9 cellular contexts compared by ENCODE assay signal in the genomic region with DNA sequence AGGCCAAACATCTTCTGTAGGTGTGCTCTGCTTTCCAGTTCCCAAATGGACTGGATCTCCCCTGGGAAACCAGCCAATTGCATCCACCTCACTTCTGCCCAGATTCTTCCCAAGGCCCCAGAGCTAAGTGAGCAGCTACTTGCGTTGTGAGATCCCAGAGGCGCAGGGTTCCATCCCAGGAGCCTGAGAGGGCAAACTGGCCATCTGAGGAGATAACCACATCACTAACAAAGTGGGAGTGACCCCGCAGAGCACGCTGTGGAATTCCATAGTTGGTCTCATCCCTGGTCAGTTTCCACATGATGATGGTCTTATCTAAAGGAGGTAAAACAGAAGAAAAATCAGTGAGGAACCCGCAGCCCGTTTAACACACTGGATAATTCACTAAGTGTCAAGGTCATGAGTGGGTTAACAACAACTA. TPM values are rescaled to one million over a fixed set of nuclear protein-coding genes. Genes with fewer than 3 reads are reported as not detected.
A peak's percentile ranks its signal among the peaks of the same experiment; 100 is the strongest.
DNase-seq lines count a peak whose midpoint lies in the region; ATAC-seq, FAIRE-seq and TF ChIP-seq lines count a peak whose summit lies in the region.
"Had no signal": no experiment of that assay in that cellular context is flagged by ENCODE, and none has a peak within 500 bp of the region (broad histone marks: within the 10 kb centered on the region; RNA-seq: fewer than 3 reads in every experiment).

No MANE protein-coding gene starts in this region.

- H3K27me3 ChIP-seq in HUES6 (ENCODE audit: control insufficient read depth, insufficient read depth, low read length) = 0 out of 2 replicates have a peak, but pooled peaks cover 2% of the 10 kb centered on the region
- no peaks in the 10 kb centered on the region for H3K27me3 ChIP-seq in brain microvascular endothelial cell (replicated peaks)
- no peaks in the 10 kb centered on the region for H3K27me3 ChIP-seq in small intestine (ENCODE audit: control insufficient read depth in 2 of 2, insufficient read depth in 2 of 2, low read length in 2 of 2)

- peak overlapping the region; percentile 90 for H3K4me2 ChIP-seq in A549

- H3K27ac ChIP-seq in A549 (peak overlapping the region; percentile 91 to 97), HUES6 (ENCODE audit: low read depth, low read length) (peak overlapping the region; percentile 46), brain microvascular endothelial cell (peak overlapping the region; percentile 94), mesodermal cell (ENCODE audit: low read depth, low read length, severe bottlenecking) (peak overlapping the region; percentile 70), small intestine (ENCODE audit: low read depth in 1 of 2, low read length in 1 of 2) (peak overlapping the region in 1 of 2 donors; percentile 95)

- H3K9me3 ChIP-seq in A549 = no peaks in the 10 kb centered on the region
- H3K9me3 ChIP-seq in HUES6 (ENCODE audit: control insufficient read depth, insufficient read depth, low read depth, low read length) = no peaks in the 10 kb centered on the region
- H3K9me3 ChIP-seq in mesodermal cell (ENCODE audit: control insufficient read depth, low read length) = no peaks in the 10 kb centered on the region
- no peaks in the 10 kb centered on the region for H3K9me3 ChIP-seq in small intestine (ENCODE audit: control insufficient read depth, low read depth)

- POLR2A ChIA-PET in A549 (lab: Yijun Ruan, JAX) = interaction anchor here (1.1 to 3.1 kb wide), 3 partner anchors 18 to 57 kb away, joined by 3 to 9 read pairs (median 5); a partner anchor contains a TSS

- ATAC-seq in A549 (no peak), GM19397 (IDR thresholded peaks at IDR 0.05; ENCODE audit: unreplicated experiment) (no peak)

- peak overlapping the region; percentile 98 for H3K9ac ChIP-seq in HUES6 (ENCODE audit: low read length)

- 17% methylated on average over 6 of the region's 6 CpGs for WGBS in A549 (ENCODE audit: missing lambda C conversion rate)
- WGBS in mesodermal cell (ENCODE audit: insufficient coverage in 2 of 2), 2 experiments = 55 to 66% methylated on average over 4 to 6 of the region's 6 CpGs
- 17 to 30% (median 25%) methylated on average over 6 of the region's 6 CpGs for WGBS in small intestine, 3 donors

- FAIRE-seq in A549 (lab: Jason Lieb, UNC) = no peak
- no peak for FAIRE-seq in small intestine (lab: Jason Lieb, UNC)

- in situ Hi-C loops in brain microvascular endothelial cell (cut with HindIII; ENCODE audit: low pct_ligation_motif_present, low sequenced_read_pairs) = no loop called here

- H3K36me3 ChIP-seq in HUES6 (ENCODE audit: control insufficient read depth, insufficient read depth, low read length) (peaks cover 62% of the 10 kb centered on the region), brain microvascular endothelial cell (replicated peaks) (peaks cover 64% of the 10 kb centered on the region), mesodermal cell (ENCODE audit: control insufficient read depth, insufficient read depth, low read length) (peaks cover 61% of the 10 kb centered on the region), small intestine (ENCODE audit: control insufficient read depth in 2 of 2, insufficient read depth in 2 of 2, low read length in 2 of 2) (peaks cover 15 to 24% of the 10 kb centered on the region in 2 donors)

- CTCF ChIA-PET in A549 (lab: Yijun Ruan, JAX) = interaction anchor here (0.9 to 1.7 kb wide), 3 partner anchors 9 to 19 kb away, joined by 3 to 6 read pairs (median 5); a partner anchor contains a TSS

- H3K4me3 ChIP-seq in A549 (peak overlapping the region; percentile 82), HUES6 (ENCODE audit: low read depth, low read length) (peak overlapping the region; percentile 95), brain microvascular endothelial cell (ENCODE audit: low read depth, low read length) (peak overlapping the region; percentile 99), mesodermal cell (ENCODE audit: extremely low read depth, insufficient read depth, low read length, poor library complexity, severe bottlenecking) (peak overlapping the region; percentile 75), small intestine (ENCODE audit: low read depth in 1 of 2, low read length in 2 of 2) (peak overlapping the region in 1 of 2 donors; percentile 83)

- H3K4me1 ChIP-seq in A549 = peaks cover 45% of the 10 kb centered on the region
- H3K4me1 ChIP-seq in HUES6 (ENCODE audit: control insufficient read depth, insufficient read depth, low read length) = peaks cover 24% of the 10 kb centered on the region
- peaks cover 14% of the 10 kb centered on the region for H3K4me1 ChIP-seq in mesodermal cell (ENCODE audit: control insufficient read depth, insufficient read depth, low read length, poor library complexity, severe bottlenecking)
- H3K4me1 ChIP-seq in small intestine (ENCODE audit: control insufficient read depth in 2 of 2, insufficient read depth in 1 of 2, low read depth in 1 of 2, low read length in 1 of 2) = peaks cover 6 to 12% of the 10 kb centered on the region in 2 donors

- no peak for TF ChIP-seq CTCF in A549 (IDR thresholded peaks at IDR 0.05)
- no peak for TF ChIP-seq CTCF in brain microvascular endothelial cell (IDR thresholded peaks at IDR 0.05; ENCODE audit: low read depth, low read length, missing control alignments)

- no peak for TF ChIP-seq EP300 in A549 (IDR thresholded peaks at IDR 0.05)

- TF ChIP-seq POLR2A in A549 (IDR thresholded peaks at IDR 0.05; ENCODE audit: low read length) = no peak

- no peak for TF ChIP-seq RAD21 in A549 (conservative IDR thresholded peaks at IDR 0.05 in 1 of 2, IDR thresholded peaks at IDR 0.05 in 1 of 2)

- DNase-seq in A549 (ENCODE audit: low read depth in 1 of 2, low spot score in 1 of 2) (no peak), brain microvascular endothelial cell (no peak), medulla oblongata (ENCODE audit: extremely low spot score) (no peak), small intestine (no peak), MV-4-11 (lab: John Stamatoyannopoulos, UW) (no peak)
- DNase-seq: hypothalamus had no signal

TF ChIP-seq in A549, 52 proteins besides CTCF, POLR2A, EP300 and RAD21 (continues in another document):
- TF ChIP-seq, protein P1, sequence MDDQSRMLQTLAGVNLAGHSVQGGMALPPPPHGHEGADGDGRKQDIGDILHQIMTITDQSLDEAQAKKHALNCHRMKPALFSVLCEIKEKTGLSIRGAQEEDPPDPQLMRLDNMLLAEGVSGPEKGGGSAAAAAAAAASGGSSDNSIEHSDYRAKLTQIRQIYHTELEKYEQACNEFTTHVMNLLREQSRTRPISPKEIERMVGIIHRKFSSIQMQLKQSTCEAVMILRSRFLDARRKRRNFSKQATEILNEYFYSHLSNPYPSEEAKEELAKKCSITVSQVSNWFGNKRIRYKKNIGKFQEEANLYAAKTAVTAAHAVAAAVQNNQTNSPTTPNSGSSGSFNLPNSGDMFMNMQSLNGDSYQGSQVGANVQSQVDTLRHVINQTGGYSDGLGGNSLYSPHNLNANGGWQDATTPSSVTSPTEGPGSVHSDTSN (IDR thresholded peaks at IDR 0.05) = no peak
- TF ChIP-seq HEYL (CRISPR knock-in tag; IDR thresholded peaks at IDR 0.05) (no peak), NR3C1 (IDR thresholded peaks at IDR 0.05) (no peak), KDM5A (IDR thresholded peaks at IDR 0.05) (no peak), SMC3 (IDR thresholded peaks at IDR 0.05) (no peak), JUN (IDR thresholded peaks at IDR 0.05) (no peak; a peak in 1 of 5 replicates)
- TF ChIP-seq, protein P2, sequence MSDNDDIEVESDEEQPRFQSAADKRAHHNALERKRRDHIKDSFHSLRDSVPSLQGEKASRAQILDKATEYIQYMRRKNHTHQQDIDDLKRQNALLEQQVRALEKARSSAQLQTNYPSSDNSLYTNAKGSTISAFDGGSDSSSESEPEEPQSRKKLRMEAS (IDR thresholded peaks at IDR 0.05) = no peak
- TF ChIP-seq, protein P3, sequence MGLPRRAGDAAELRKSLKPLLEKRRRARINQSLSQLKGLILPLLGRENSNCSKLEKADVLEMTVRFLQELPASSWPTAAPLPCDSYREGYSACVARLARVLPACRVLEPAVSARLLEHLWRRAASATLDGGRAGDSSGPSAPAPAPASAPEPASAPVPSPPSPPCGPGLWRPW (IDR thresholded peaks at IDR 0.05) = no peak

RNA-seq across cellular contexts. Expression of a gene that starts 1.7 kb away (rescaled TPM):
- 3,139 and 4,035 TPM in 2 replicates for polyA plus RNA-seq in A549 (2011; rRNA removed)
- polyA plus RNA-seq in A549 (2012; cell fraction: cytosol; rRNA removed) = 4,808 and 5,207 TPM in 2 replicates
- polyA plus RNA-seq in A549 (2012; cell fraction: nucleus; rRNA removed) = 3,506 and 3,565 TPM in 2 replicates
- polyA plus RNA-seq in A549 (2017; fragmentation: RNase III; extraction: RNeasy Plus Mini Kit Qiagen cat#74134 plus additional on column Dnase treatment) = 2,466 to 2,717 TPM (median 2,590 TPM) in 3 replicates
- polyA minus RNA-seq in A549 (2011; rRNA and poly(A)+ RNA removed) = 6,906 and 9,556 TPM in 2 replicates
- 2,439 TPM for polyA plus RNA-seq in mesodermal cell (2013, experiment 1 of 2)
- 2,115 TPM for polyA plus RNA-seq in mesodermal cell (2013, experiment 2 of 2)
- polyA plus RNA-seq in small intestine = 1,000 to 10,000 TPM; 1,482 to 2,699 (median 2,196) TPM

RNA-seq across cellular contexts. Expression of a gene that starts 18.9 kb away (rescaled TPM):
- polyA plus RNA-seq in A549 (2011; rRNA removed) (10.9 and 11.1 TPM in 2 replicates), A549 (2017; fragmentation: RNase III; extraction: RNeasy Plus Mini Kit Qiagen cat#74134 plus additional on column Dnase treatment) (10.9 to 13.1 TPM (median 12.1 TPM) in 3 replicates), small intestine (1 to 10 TPM; 2.4 to 7.8 (median 6.5) TPM)
- polyA plus RNA-seq in A549 (2012; cell fraction: cytosol; rRNA removed) = 4.7 and 5.8 TPM in 2 replicates
- 7.5 and 7.7 TPM in 2 replicates for polyA plus RNA-seq in A549 (2012; cell fraction: nucleus; rRNA removed)
- polyA minus RNA-seq in A549 (2011; rRNA and poly(A)+ RNA removed) = 7.5 and 8.8 TPM in 2 replicates
- polyA plus RNA-seq in mesodermal cell (2013, experiment 1 of 2) = 3.9 TPM
- polyA plus RNA-seq in mesodermal cell (2013, experiment 2 of 2) = 3.8 TPM

RNA-seq across cellular contexts. Expression of a gene that starts 19.0 kb away (rescaled TPM):
- polyA plus RNA-seq in A549 (2011; rRNA removed) (17.0 and 22.7 TPM in 2 replicates), A549 (2017; fragmentation: RNase III; extraction: RNeasy Plus Mini Kit Qiagen cat#74134 plus additional on column Dnase treatment) (29.7 to 35.0 TPM (median 32.5 TPM) in 3 replicates), small intestine (10 to 100 TPM; 19.2 to 25.0 (median 20.3) TPM)
- polyA plus RNA-seq in A549 (2012; cell fraction: cytosol; rRNA removed) = 21.6 and 22.2 TPM in 2 replicates
- polyA plus RNA-seq in A549 (2012; cell fraction: nucleus; rRNA removed) = 73.3 and 77.6 TPM in 2 replicates
- 10.5 and 11.3 TPM in 2 replicates for polyA minus RNA-seq in A549 (2011; rRNA and poly(A)+ RNA removed)
- polyA plus RNA-seq in mesodermal cell (2013, experiment 1 of 2) = 16.0 TPM
- polyA plus RNA-seq in mesodermal cell (2013, experiment 2 of 2) = 16.1 TPM

RNA-seq across cellular contexts. Expression of a gene that starts 37.0 kb away (rescaled TPM):
- 20.4 and 30.7 TPM in 2 replicates for polyA plus RNA-seq in A549 (2011; rRNA removed)
- 27.2 and 28.7 TPM in 2 replicates for polyA plus RNA-seq in A549 (2012; cell fraction: cytosol; rRNA removed)
- polyA plus RNA-seq in A549 (2012; cell fraction: nucleus; rRNA removed) = 20.4 and 25.4 TPM in 2 replicates
- polyA plus RNA-seq in A549 (2017; fragmentation: RNase III; extraction: RNeasy Plus Mini Kit Qiagen cat#74134 plus additional on column Dnase treatment) = 21.8 to 23.2 TPM (median 23.1 TPM) in 3 replicates
- polyA minus RNA-seq in A549 (2011; rRNA and poly(A)+ RNA removed) = 5.3 and 5.6 TPM in 2 replicates
- 0.37 TPM for polyA plus RNA-seq in mesodermal cell (2013, experiment 1 of 2)
- not detected for polyA plus RNA-seq in mesodermal cell (2013, experiment 2 of 2)
- 1 to 10 TPM in 1 of 3 donors, under 1 TPM in 1, not detected in 1; 0.89 to 2.1 TPM for polyA plus RNA-seq in small intestine
